In the genomic region with DNA sequence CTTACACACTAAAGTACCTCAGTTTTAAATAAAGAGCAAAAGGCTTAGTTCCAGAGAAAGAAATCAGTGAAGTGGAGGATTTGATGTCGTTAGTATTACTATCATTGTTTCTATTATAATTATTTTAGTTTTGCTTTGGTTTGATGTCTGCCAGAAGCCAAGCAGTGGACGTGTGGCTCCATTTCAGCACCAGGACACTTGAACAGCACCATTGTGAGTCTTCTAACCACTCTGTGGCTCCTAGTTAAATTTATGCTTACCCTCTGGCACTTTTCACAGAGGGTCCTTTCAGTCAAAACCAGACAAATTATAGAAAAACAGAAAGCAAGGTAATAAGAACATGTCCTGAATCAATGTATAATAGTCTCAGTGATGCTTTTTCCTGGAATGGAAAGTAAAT, we compare ENCODE assay signal across 1 cellular context.
TF ChIP-seq lines count a peak whose summit lies in the region.

No MANE protein-coding gene starts in this region.

TF ChIP-seq in GM12878, 131 proteins besides CTCF, POLR2A, EP300 and RAD21:
- TF ChIP-seq, protein P1, sequence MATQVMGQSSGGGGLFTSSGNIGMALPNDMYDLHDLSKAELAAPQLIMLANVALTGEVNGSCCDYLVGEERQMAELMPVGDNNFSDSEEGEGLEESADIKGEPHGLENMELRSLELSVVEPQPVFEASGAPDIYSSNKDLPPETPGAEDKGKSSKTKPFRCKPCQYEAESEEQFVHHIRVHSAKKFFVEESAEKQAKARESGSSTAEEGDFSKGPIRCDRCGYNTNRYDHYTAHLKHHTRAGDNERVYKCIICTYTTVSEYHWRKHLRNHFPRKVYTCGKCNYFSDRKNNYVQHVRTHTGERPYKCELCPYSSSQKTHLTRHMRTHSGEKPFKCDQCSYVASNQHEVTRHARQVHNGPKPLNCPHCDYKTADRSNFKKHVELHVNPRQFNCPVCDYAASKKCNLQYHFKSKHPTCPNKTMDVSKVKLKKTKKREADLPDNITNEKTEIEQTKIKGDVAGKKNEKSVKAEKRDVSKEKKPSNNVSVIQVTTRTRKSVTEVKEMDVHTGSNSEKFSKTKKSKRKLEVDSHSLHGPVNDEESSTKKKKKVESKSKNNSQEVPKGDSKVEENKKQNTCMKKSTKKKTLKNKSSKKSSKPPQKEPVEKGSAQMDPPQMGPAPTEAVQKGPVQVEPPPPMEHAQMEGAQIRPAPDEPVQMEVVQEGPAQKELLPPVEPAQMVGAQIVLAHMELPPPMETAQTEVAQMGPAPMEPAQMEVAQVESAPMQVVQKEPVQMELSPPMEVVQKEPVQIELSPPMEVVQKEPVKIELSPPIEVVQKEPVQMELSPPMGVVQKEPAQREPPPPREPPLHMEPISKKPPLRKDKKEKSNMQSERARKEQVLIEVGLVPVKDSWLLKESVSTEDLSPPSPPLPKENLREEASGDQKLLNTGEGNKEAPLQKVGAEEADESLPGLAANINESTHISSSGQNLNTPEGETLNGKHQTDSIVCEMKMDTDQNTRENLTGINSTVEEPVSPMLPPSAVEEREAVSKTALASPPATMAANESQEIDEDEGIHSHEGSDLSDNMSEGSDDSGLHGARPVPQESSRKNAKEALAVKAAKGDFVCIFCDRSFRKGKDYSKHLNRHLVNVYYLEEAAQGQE (IDR thresholded peaks at IDR 0.05; ENCODE audit: low read depth, low read length): peak; percentile 79
- TF ChIP-seq SPI1 (IDR thresholded peaks at IDR 0.05; ENCODE audit: borderline replicate concordance, insufficient read depth, low read depth, low read length) (no peak), KDM1A (IDR thresholded peaks at IDR 0.05; ENCODE audit: borderline replicate concordance) (no peak)
TF ChIP-seq in GM12878: peak in this region for 1.
